8 cellular contexts compared by ENCODE assay signal in the genomic region with DNA sequence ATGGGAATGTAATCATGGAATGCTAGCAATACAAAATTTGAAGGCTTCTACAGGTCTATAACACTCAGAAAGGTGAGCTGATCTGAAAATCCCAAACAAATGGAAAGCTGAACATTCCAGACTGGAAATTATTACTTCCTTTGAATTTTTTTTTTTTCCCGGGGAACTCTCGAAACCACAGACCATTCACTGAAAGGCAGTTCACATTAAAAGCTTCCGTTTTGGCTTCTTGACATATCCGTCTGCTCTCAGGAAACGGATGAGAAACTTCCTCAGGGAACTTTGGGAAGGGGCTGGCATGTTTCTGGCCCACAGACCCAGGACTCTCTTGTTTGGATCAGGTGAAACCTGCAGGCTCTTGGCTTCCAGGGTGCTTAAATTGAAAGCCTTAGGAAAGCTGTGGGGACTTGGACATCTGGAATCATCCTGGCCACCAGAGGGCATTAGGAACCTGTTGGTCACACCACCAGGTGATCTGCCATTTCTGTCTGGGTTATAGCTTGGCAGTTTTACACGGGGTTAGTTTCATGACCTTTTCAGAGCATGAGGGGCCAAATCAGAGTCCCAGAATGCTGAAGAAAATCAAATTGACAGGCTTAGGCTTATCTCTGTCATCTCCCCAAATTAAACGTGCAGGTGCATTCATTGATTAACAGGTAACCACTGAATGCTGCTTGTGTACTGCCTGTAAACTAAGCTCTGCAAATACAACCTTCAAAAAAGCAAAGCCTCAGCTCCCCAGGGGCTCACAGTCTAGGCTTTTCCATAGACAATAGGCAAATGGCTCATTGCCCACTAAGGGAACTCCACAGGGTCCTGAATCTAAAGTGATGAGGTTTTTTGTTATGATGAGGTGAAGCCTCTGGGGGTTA. TPM values are rescaled to one million over a fixed set of nuclear protein-coding genes. Genes with fewer than 3 reads are reported as not detected.
A peak's percentile ranks its signal among the peaks of the same experiment; 100 is the strongest.
DNase-seq lines count a peak whose midpoint lies in the region; ATAC-seq, FAIRE-seq and TF ChIP-seq lines count a peak whose summit lies in the region.

No MANE protein-coding gene starts in this region.

- H3K27me3 Mint-ChIP-seq in activated T-cell treated with anti-CD3 and anti-CD28 coated beads, Interleukin-2, amount 50 U/mL, for 24 hours = peaks cover 7% of the 10 kb centered on the region

- H3K9me3 ChIP-seq in OCI-LY1 (ENCODE audit: low read length) (no peaks in the 10 kb centered on the region), pancreas (no peaks in the 10 kb centered on the region), vagina (no peaks in the 10 kb centered on the region)

- no peak for FAIRE-seq in pancreas (lab: Jason Lieb, UNC)

- no peaks in the 10 kb centered on the region for H3K9me2 ChIP-seq in OCI-LY1 (ENCODE audit: low read depth, low read length)

- no peak for TF ChIP-seq POLR2A in vagina (IDR thresholded peaks at IDR 0.05)

- peak overlapping the region; percentile 54 for H3K4me3 Mint-ChIP-seq in activated T-cell treated with anti-CD3 and anti-CD28 coated beads, Interleukin-2, amount 50 U/mL, for 24 hours

- DNase-seq in NCI-H2107 treated with DMSO at 0.1 percent for 48 hours (lab: John Stamatoyannopoulos, UW; ENCODE audit: unreplicated experiment) (peak; percentile 63), NCI-H2107 (lab: John Stamatoyannopoulos, UW) (no peak), HK-2 (ENCODE audit: unreplicated experiment) (peak; percentile 18), fibroblast of the conjunctiva (ENCODE audit: low read depth) (peak; percentile 8), pancreas (peak in 4 of 6 donors; percentile 41 to 71 (median 54)), vagina (ENCODE audit: extremely low spot score in 2 of 2) (no peak)
- peak; percentile 61 for DNase-seq in activated T-cell treated with anti-CD3 and anti-CD28 coated beads, Interleukin-2, amount 50 U/mL, for 24 hours

- no peaks in the 10 kb centered on the region for H4K20me1 ChIP-seq in OCI-LY1 (ENCODE audit: insufficient read depth, low read length)

- H3K36me3 ChIP-seq in OCI-LY1 (ENCODE audit: insufficient read depth, low read length) (no peaks in the 10 kb centered on the region), pancreas (no peaks in the 10 kb centered on the region), vagina (no peaks in the 10 kb centered on the region)

- TF ChIP-seq CTCF in OCI-LY1 (IDR thresholded peaks at IDR 0.05; ENCODE audit: low read length) = peak; percentile 38; the same call in 1 of the 2 replicates
- TF ChIP-seq CTCF in pancreas (IDR thresholded peaks at IDR 0.05) = peak; percentile 21 to 53 (median 49)
- TF ChIP-seq CTCF in vagina (IDR thresholded peaks at IDR 0.05) = peak; percentile 26 to 49 (median 34)

- 5 to 7% methylated on average over 7 of the region's 7 CpGs for WGBS in pancreas, 2 donors

- H3K4me3 ChIP-seq in OCI-LY1 (ENCODE audit: low read depth, low read length, poor library complexity, severe bottlenecking) (no peak overlapping the region), pancreas (no peak overlapping the region), vagina (no peak overlapping the region)

- no peaks in the 10 kb centered on the region for H3F3A ChIP-seq in OCI-LY1 (ENCODE audit: insufficient read depth, low read length)

- H3K27ac Mint-ChIP-seq in activated T-cell treated with anti-CD3 and anti-CD28 coated beads, Interleukin-2, amount 50 U/mL, for 24 hours = peak overlapping the region; percentile 71

- peak; percentile 80 to 97 (median 90) for ATAC-seq in pancreas

- H3K4me1 ChIP-seq in OCI-LY1 (ENCODE audit: insufficient read depth, low read length, severe bottlenecking) (no peaks in the 10 kb centered on the region), pancreas (no peaks in the 10 kb centered on the region), vagina (no peaks in the 10 kb centered on the region)

- H3K9me3 Mint-ChIP-seq in activated T-cell treated with anti-CD3 and anti-CD28 coated beads, Interleukin-2, amount 50 U/mL, for 24 hours = no peaks in the 10 kb centered on the region

- no peak overlapping the region for H2AFZ ChIP-seq in OCI-LY1 (ENCODE audit: low read length)

- no peaks in the 10 kb centered on the region for H3K27me3 ChIP-seq in OCI-LY1 (ENCODE audit: insufficient read depth, low read length)
- peaks cover 0 to 16% (median 0%) of the 10 kb centered on the region in 4 donors for H3K27me3 ChIP-seq in pancreas
- no peaks in the 10 kb centered on the region for H3K27me3 ChIP-seq in vagina

- H3K4me2 ChIP-seq in OCI-LY1 (ENCODE audit: low read length) = no peak overlapping the region

- no peaks in the 10 kb centered on the region for H3K79me2 ChIP-seq in OCI-LY1 (ENCODE audit: insufficient read depth, low read length)

- H3K9ac ChIP-seq in OCI-LY1 (ENCODE audit: low read length) = no peak overlapping the region

- H3K36me3 Mint-ChIP-seq in activated T-cell treated with anti-CD3 and anti-CD28 coated beads, Interleukin-2, amount 50 U/mL, for 24 hours (ENCODE audit: low read depth) = no peaks in the 10 kb centered on the region

- intact Hi-C loops in pancreas (cut with DNase I) (loop anchor here in 2 of 3 donors (5.0 kb wide), 1 partner anchor 70 kb away; no protein-coding TSS in a partner anchor), vagina (cut with DNase I) (no loop called here)

- H3K4me1 Mint-ChIP-seq in activated T-cell treated with anti-CD3 and anti-CD28 coated beads, Interleukin-2, amount 50 U/mL, for 24 hours (ENCODE audit: low read depth) = peaks cover 28% of the 10 kb centered on the region

- no peak overlapping the region for H3K27ac ChIP-seq in OCI-LY1 (ENCODE audit: low read depth, low read length, poor library complexity, severe bottlenecking)
- no peak overlapping the region for H3K27ac ChIP-seq in pancreas
- no peak overlapping the region for H3K27ac ChIP-seq in vagina

RNA-seq across cellular contexts. Expression of a gene that starts 22.7 kb away (rescaled TPM):
- total RNA-seq in pancreas (1 to 10 TPM; 1.1 to 4.8 (median 2.2) TPM), vagina (4.9 TPM)
- polyA plus RNA-seq in pancreas = 1 to 10 TPM; 1.6 to 3.5 TPM

Comparison
In these comparisons a context has a peak if more than half of its experiments do, and no peak if none do; other contexts are left out.
1. DNase-seq: peak in NCI-H2107 treated with DMSO at 0.1 percent for 48 hours (single experiment), HK-2 (single experiment), activated T-cell treated with anti-CD3 and anti-CD28 coated beads, Interleukin-2, amount 50 U/mL, for 24 hours (single experiment), fibroblast of the conjunctiva (single experiment) and pancreas (4 of 6); none in NCI-H2107 (single experiment) and vagina (0 of 2).
2. Peak in every context shown above with its lines, with median percentiles within 50 percentile points of each other: CTCF ChIP-seq.